22 cellular contexts compared by ENCODE assay signal in the genomic region with DNA sequence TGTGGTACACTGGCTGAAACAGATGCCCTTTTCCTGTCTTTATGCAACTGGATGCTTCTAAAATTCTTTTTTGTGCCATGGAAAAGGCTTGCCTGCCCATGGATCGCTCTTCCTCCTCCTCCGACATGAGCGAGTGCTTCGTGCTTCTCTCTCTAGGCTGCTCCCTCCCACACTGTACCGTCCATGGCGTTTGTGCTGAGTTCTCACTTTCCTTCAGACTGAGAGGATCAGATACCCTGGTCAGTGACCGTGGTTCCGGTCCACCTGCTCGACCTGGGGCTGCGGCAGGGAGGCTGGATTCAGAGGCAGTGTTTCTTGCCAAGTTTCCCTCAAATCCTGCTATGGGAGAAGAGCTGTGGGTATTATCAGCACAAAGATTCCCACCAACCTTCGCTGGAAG. TPM values are rescaled to one million over a fixed set of nuclear protein-coding genes. Genes with fewer than 3 reads are reported as not detected.
DNase-seq lines count a peak whose midpoint lies in the region; ATAC-seq, FAIRE-seq and TF ChIP-seq lines count a peak whose summit lies in the region.
"Had no signal": no experiment of that assay in that cellular context is flagged by ENCODE, and none has a peak within 500 bp of the region (broad histone marks: within the 10 kb centered on the region; RNA-seq: fewer than 3 reads in every experiment).

No MANE protein-coding gene starts in this region.

- H3K4me1 Mint-ChIP-seq in type B pancreatic cell (ENCODE audit: unreplicated experiment), result peaks cover 4% of the 10 kb centered on the region

- H3K4me1 ChIP-seq in GM12878 (ENCODE audit: control insufficient read depth, insufficient read depth, low read length) (no peaks in the 10 kb centered on the region), kidney (ENCODE audit: control insufficient read depth in 1 of 2, insufficient read depth in 1 of 2, low read depth in 1 of 2, low read length in 2 of 2) (peaks cover 13 to 19% of the 10 kb centered on the region in 2 donors)
- H3K4me1 ChIP-seq: Peyer's patch had no signal

- no peak for TF ChIP-seq POLR2A in GM12878 (IDR thresholded peaks at IDR 0.05; ENCODE audit: low read depth, low read length)

- POLR2A ChIA-PET in GM12878 (lab: Charles Lee), result no interaction called here

- TF ChIP-seq EP300 in GM12878 (IDR thresholded peaks at IDR 0.05; ENCODE audit: borderline replicate concordance in 1 of 2, control insufficient read depth in 1 of 2, low read depth in 2 of 2, low read length in 2 of 2), result no peak

- intact Hi-C loops in GM12878 (cut with micrococcal nuclease; ENCODE audit: unreplicated experiment), result no loop called here
- intact Hi-C loops in kidney (cut with DNase I), result no loop called here
- intact Hi-C loops in posterior vena cava (cut with DNase I), result no loop called here

- SMC1A ChIA-PET in GM12878 (lab: Charles Lee; ENCODE audit: uncharacterized antibody, unreplicated experiment), result no interaction called here

- RAD21 ChIA-PET in GM12878 (lab: Charles Lee; ENCODE audit: unreplicated experiment), result no interaction called here

- no peak for DNase-seq in GM12878 (ENCODE audit: low read depth, low spot score)
- no peak for DNase-seq in kidney
- DNase-seq in posterior vena cava (ENCODE audit: low spot score), result peak; percentile 52
- DNase-seq in type B pancreatic cell (ENCODE audit: extremely low spot score, unreplicated experiment), result peak; percentile 18
- DNase-seq in NCI-H510A treated with DMSO at 0.1 percent for 48 hours (lab: John Stamatoyannopoulos, UW), result no peak
- DNase-seq in SHP77 treated with DMSO at 0.1 percent for 48 hours (lab: John Stamatoyannopoulos, UW), result no peak
- DNase-seq: CD4-positive, CD25-positive, alpha-beta regulatory T cell; EL; GOT3; HCEC 1CT; Kasumi-1; NCI-H1417; NCI-H1694 treated with DMSO at 0.1 percent for 48 hours; NCI-H2081 treated with DMSO at 0.1 percent for 48 hours; NCI-H2171 treated with DMSO at 0.1 percent for 48 hours; NCI-H526; Peyer's patch; SJCRH30 had no signal

- TF ChIP-seq CTCF in GM12878 (IDR thresholded peaks at IDR 0.05 in 2 of 3, conservative IDR thresholded peaks at IDR 0.05 in 1 of 3; ENCODE audit: control insufficient read depth in 2 of 3, extremely low read depth in 1 of 3, insufficient read depth in 1 of 3, low read depth in 3 of 3, low read length in 3 of 3), result no peak
- TF ChIP-seq CTCF in kidney (IDR thresholded peaks at IDR 0.05; ENCODE audit: borderline replicate concordance, extremely low read depth, insufficient read depth), result no peak
- no peak for TF ChIP-seq CTCF in type B pancreatic cell (conservative IDR thresholded peaks at IDR 0.05)

- H3K27ac ChIP-seq in GM12878 (ENCODE audit: control insufficient read depth, insufficient read depth) (no peak overlapping the region), kidney (ENCODE audit: low read depth in 2 of 2, low read length in 2 of 2) (peak overlapping the region; percentile 33 to 57)
- H3K27ac ChIP-seq: Peyer's patch, SJCRH30 had no signal

- H3K27me3 ChIP-seq in GM12878 (replicated peaks in 1 of 2; ENCODE audit: control insufficient read depth in 2 of 2, insufficient read depth in 2 of 2, low read length in 1 of 2), result no peaks in the 10 kb centered on the region
- H3K27me3 ChIP-seq: Peyer's patch, SJCRH30 had no signal

- H3K4me2 ChIP-seq in GM12878 (ENCODE audit: control insufficient read depth, insufficient read depth), result no peak overlapping the region

- in situ Hi-C loops in GM12878 (cut with MboI), result no loop called here

- no peak overlapping the region for H3K27ac Mint-ChIP-seq in type B pancreatic cell

- H3K9me3 Mint-ChIP-seq in type B pancreatic cell, result no peaks in the 10 kb centered on the region
- H3K9me3 Mint-ChIP-seq: CD4-positive, CD25-positive, alpha-beta regulatory T cell had no signal

- CTCF ChIA-PET in GM12878 (lab: Yijun Ruan, JAX), result no interaction called here

- ATAC-seq in GM12878 (peak; percentile 48; the same call in 2 of the 3 replicates), HG03139 (IDR thresholded peaks at IDR 0.05; ENCODE audit: unreplicated experiment) (no peak)

- H3K4me3 ChIP-seq in GM12878 (no peak overlapping the region), kidney (ENCODE audit: low read length in 2 of 2) (no peak overlapping the region)
- H3K4me3 ChIP-seq: Peyer's patch, SJCRH30 had no signal

- no peaks in the 10 kb centered on the region for H4K20me1 ChIP-seq in GM12878 (ENCODE audit: control insufficient read depth, insufficient read depth)

- H3K9ac ChIP-seq in GM12878 (ENCODE audit: control insufficient read depth, insufficient read depth, low read length), result no peak overlapping the region
- no peak overlapping the region for H3K9ac ChIP-seq in kidney (ENCODE audit: low read length in 2 of 2)

- H3K36me3 ChIP-seq in GM12878 (ENCODE audit: control insufficient read depth in 2 of 2, insufficient read depth in 2 of 2, low read length in 1 of 2) (no peaks in the 10 kb centered on the region), kidney (ENCODE audit: control insufficient read depth in 1 of 2, insufficient read depth in 2 of 2, low read length in 2 of 2) (no peaks in the 10 kb centered on the region)
- H3K36me3 ChIP-seq: Peyer's patch, SJCRH30 had no signal

- FAIRE-seq in GM12878 (lab: Jason Lieb, UNC) (no peak), kidney (lab: Jason Lieb, UNC) (no peak)

- peaks cover 18% of the 10 kb centered on the region for H3K27me3 Mint-ChIP-seq in type B pancreatic cell
- H3K27me3 Mint-ChIP-seq: CD4-positive, CD25-positive, alpha-beta regulatory T cell had no signal

- no peak overlapping the region for H2AFZ ChIP-seq in GM12878 (ENCODE audit: control insufficient read depth, low read depth, low read length)

- BruUV-seq in GM12878 (replicated peaks; lab: Mats Ljungman, UMichigan), result no TSS peak

- H3K36me3 Mint-ChIP-seq in type B pancreatic cell, result no peaks in the 10 kb centered on the region
- H3K36me3 Mint-ChIP-seq: CD4-positive, CD25-positive, alpha-beta regulatory T cell had no signal

- no peak for TF ChIP-seq RAD21 in GM12878 (IDR thresholded peaks at IDR 0.05; ENCODE audit: insufficient read depth, low read depth, low read length)

- no peak overlapping the region for H3K4me3 Mint-ChIP-seq in type B pancreatic cell
- H3K4me3 Mint-ChIP-seq: CD4-positive, CD25-positive, alpha-beta regulatory T cell had no signal

- no peaks in the 10 kb centered on the region for H3K9me3 ChIP-seq in GM12878 (replicated peaks; ENCODE audit: control insufficient read depth, insufficient read depth, low read length)
- peaks cover 0 to 8% of the 10 kb centered on the region in 2 donors for H3K9me3 ChIP-seq in kidney (ENCODE audit: control insufficient read depth in 1 of 2, low read length in 2 of 2)
- H3K9me3 ChIP-seq: Peyer's patch, SJCRH30 had no signal

- 11% methylated on average over 11 of the region's 11 CpGs for WGBS in GM12878 (ENCODE audit: insufficient coverage, insufficient replicate concordance, low lambda C conversion rate, missing lambda C conversion rate)

- no peaks in the 10 kb centered on the region for H3K79me2 ChIP-seq in GM12878 (ENCODE audit: control insufficient read depth, insufficient read depth, low read length)

TF ChIP-seq in GM12878, 131 proteins besides CTCF, POLR2A, EP300 and RAD21 (continues in another document):
- TF ChIP-seq, protein P1, sequence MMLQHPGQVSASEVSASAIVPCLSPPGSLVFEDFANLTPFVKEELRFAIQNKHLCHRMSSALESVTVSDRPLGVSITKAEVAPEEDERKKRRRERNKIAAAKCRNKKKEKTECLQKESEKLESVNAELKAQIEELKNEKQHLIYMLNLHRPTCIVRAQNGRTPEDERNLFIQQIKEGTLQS (IDR thresholded peaks at IDR 0.05; ENCODE audit: borderline replicate concordance, extremely low read depth, low read depth, low read length), result no peak
- peak; percentile 56; the same call in 1 of the 2 replicates for TF ChIP-seq PAX5 (IDR thresholded peaks at IDR 0.05; ENCODE audit: borderline replicate concordance, low read depth, low read length)

RNA-seq across cellular contexts. Expression of a gene that starts 10.2 kb away (rescaled TPM):
- total RNA-seq in GM12878 (2013; cell fraction: nucleolus; rRNA removed), result not detected in 2 replicates
- not detected in 2 replicates for total RNA-seq in GM12878 (2014; rRNA removed)
- not detected in 2 replicates for total RNA-seq in GM12878 (2014; rRNA removed; fragmentation: Illumina TruSeq; extraction: Trizol)
- total RNA-seq in GM12878 (2021), result not detected in 2 replicates
- polyA plus RNA-seq in GM12878 (2011; ENCODE audit: low read depth), result not detected
- polyA plus RNA-seq in GM12878 (2011; rRNA removed), result not detected in 2 replicates
- polyA plus RNA-seq in GM12878 (2011; cell fraction: cytosol; rRNA removed), result not detected in 2 replicates
- polyA plus RNA-seq in GM12878 (2011; cell fraction: nucleus; rRNA removed), result not detected in 2 replicates
- polyA plus RNA-seq in GM12878 (2012), result not detected in 2 replicates
- polyA plus RNA-seq in GM12878 (2014; fragmentation: Illumina TruSeq; extraction: Trizol), result not detected in 2 replicates
- polyA plus RNA-seq in GM12878 (2014; fragmentation: Nextera tagmentation; extraction: Ambion mirVana), result not detected
- polyA plus RNA-seq in GM12878 (2014; rRNA removed), result not detected in 2 replicates
- not detected for polyA plus RNA-seq in GM12878 (2016; fragmentation: Nextera tagmentation; extraction: Ambion mirVana)
- not detected in 2 replicates for polyA minus RNA-seq in GM12878 (2011; rRNA and poly(A)+ RNA removed)
- polyA minus RNA-seq in GM12878 (2011; cell fraction: cytosol; rRNA and poly(A)+ RNA removed), result not detected in 2 replicates
- polyA minus RNA-seq in GM12878 (2011; cell fraction: nucleus; rRNA and poly(A)+ RNA removed), result not detected in 2 replicates
- total RNA-seq in kidney, result not detected
- not detected for polyA plus RNA-seq in kidney (ENCODE audit: insufficient read depth, low read depth, low replicate concordance)
- total RNA-seq in posterior vena cava, result not detected
- not detected in 2 replicates for total RNA-seq in type B pancreatic cell (ENCODE audit: low replicate concordance)
- total RNA-seq: CD4-positive, CD25-positive, alpha-beta regulatory T cell; MCF 10A; OCI-LY7; Peyer's patch; SJCRH30 had no signal
- polyA plus RNA-seq: BJ; CD4-positive, CD25-positive, alpha-beta regulatory T cell had no signal

RNA-seq across cellular contexts. Expression of a gene that starts 12.4 kb away (rescaled TPM):
- total RNA-seq in GM12878 (2013; cell fraction: nucleolus; rRNA removed), result not detected in 2 replicates
- total RNA-seq in GM12878 (2014; rRNA removed) (not detected in 2 replicates), GM12878 (2014; rRNA removed; fragmentation: Illumina TruSeq; extraction: Trizol) (not detected in 2 replicates), GM12878 (2021) (not detected in 2 replicates), kidney (not detected), posterior vena cava (not detected), type B pancreatic cell (ENCODE audit: low replicate concordance) (not detected in 2 replicates)
- polyA plus RNA-seq in GM12878 (2011; ENCODE audit: low read depth), result not detected
- polyA plus RNA-seq in GM12878 (2011; rRNA removed) (not detected in 2 replicates), GM12878 (2014; fragmentation: Illumina TruSeq; extraction: Trizol) (not detected in 2 replicates), GM12878 (2014; fragmentation: Nextera tagmentation; extraction: Ambion mirVana) (not detected), GM12878 (2014; rRNA removed) (not detected in 2 replicates), GM12878 (2016; fragmentation: Nextera tagmentation; extraction: Ambion mirVana) (not detected), kidney (ENCODE audit: insufficient read depth, low read depth, low replicate concordance) (0.39 TPM)
- not detected in 2 replicates for polyA plus RNA-seq in GM12878 (2011; cell fraction: cytosol; rRNA removed)
- not detected in 2 replicates for polyA plus RNA-seq in GM12878 (2011; cell fraction: nucleus; rRNA removed)
- polyA plus RNA-seq in GM12878 (2012), result not detected in 2 replicates
- not detected in 2 replicates for polyA minus RNA-seq in GM12878 (2011; rRNA and poly(A)+ RNA removed)
- polyA minus RNA-seq in GM12878 (2011; cell fraction: cytosol; rRNA and poly(A)+ RNA removed), result not detected in 2 replicates
- polyA minus RNA-seq in GM12878 (2011; cell fraction: nucleus; rRNA and poly(A)+ RNA removed), result not detected in 2 replicates
- total RNA-seq: CD4-positive, CD25-positive, alpha-beta regulatory T cell; MCF 10A; OCI-LY7; Peyer's patch; SJCRH30 had no signal
- polyA plus RNA-seq: CD4-positive, CD25-positive, alpha-beta regulatory T cell had no signal

Comparison
In these comparisons a context has a peak if more than half of its experiments do, and no peak if none do; other contexts are left out.
1. DNase-seq: peak in posterior vena cava (single experiment) and type B pancreatic cell (single experiment); none in GM12878 (single experiment), kidney (single experiment), NCI-H510A treated with DMSO at 0.1 percent for 48 hours (single experiment) and SHP77 treated with DMSO at 0.1 percent for 48 hours (single experiment).